In genomic region chr7:125126376-125126775, GRCh38 we compare ENCODE assay signal across 14 cellular contexts.
"Had no signal": no experiment of that assay in that cellular context is flagged by ENCODE, and none has a peak within 500 bp of the region (broad histone marks: within the 10 kb centered on the region; RNA-seq: fewer than 3 reads in every experiment).

No MANE protein-coding gene starts in this region.

- H3K4me3 ChIP-seq: colonic mucosa, hepatocyte, prostate gland, sigmoid colon, stomach, thoracic aorta had no signal

- H3K79me2 ChIP-seq: hepatocyte had no signal

- H3K4me1 Mint-ChIP-seq: activated CD4-positive, alpha-beta T cell treated with anti-CD3 and anti-CD28 coated beads, Interleukin-2, amount 10 ng/mL, durations not matched to agents 7 days and 5 days; natural killer cell; T-helper 17 cell had no signal

- H2AFZ ChIP-seq: hepatocyte had no signal

- H3K27ac ChIP-seq: colonic mucosa, hepatocyte, prostate gland, sigmoid colon, stomach, thoracic aorta had no signal

- H3K9me3 Mint-ChIP-seq: activated naive CD4-positive, alpha-beta T cell treated with anti-CD3 and anti-CD28 coated beads for 36 hours had no signal

- H3K27ac Mint-ChIP-seq: activated CD4-positive, alpha-beta T cell treated with anti-CD3 and anti-CD28 coated beads, Interleukin-2, amount 10 ng/mL, durations not matched to agents 7 days and 5 days; activated naive CD4-positive, alpha-beta T cell treated with anti-CD3 and anti-CD28 coated beads for 36 hours; natural killer cell; T-helper 17 cell had no signal

- H3K27me3 ChIP-seq: colonic mucosa, hepatocyte, sigmoid colon, stomach had no signal

- H3K4me3 Mint-ChIP-seq: activated CD4-positive, alpha-beta T cell treated with anti-CD3 and anti-CD28 coated beads, Interleukin-2, amount 10 ng/mL, durations not matched to agents 7 days and 5 days; activated naive CD4-positive, alpha-beta T cell treated with anti-CD3 and anti-CD28 coated beads for 36 hours; natural killer cell; T-helper 17 cell had no signal

- H3K4me1 ChIP-seq: colonic mucosa, prostate gland, sigmoid colon, stomach had no signal

- H3K27me3 Mint-ChIP-seq: activated CD4-positive, alpha-beta T cell treated with anti-CD3 and anti-CD28 coated beads, Interleukin-2, amount 10 ng/mL, durations not matched to agents 7 days and 5 days; T-helper 17 cell had no signal

- H3K9me3 ChIP-seq: colonic mucosa, prostate gland, stomach, thoracic aorta had no signal

- H3K36me3 Mint-ChIP-seq: natural killer cell had no signal

- H3K36me3 ChIP-seq: colonic mucosa, prostate gland, sigmoid colon, stomach, thoracic aorta had no signal

- H3K4me2 ChIP-seq: hepatocyte had no signal

- DNase-seq: activated CD4-positive, alpha-beta T cell treated with anti-CD3 and anti-CD28 coated beads, Interleukin-2, amount 10 ng/mL, durations not matched to agents 7 days and 5 days; activated CD4-positive, CD25-positive, alpha-beta regulatory T cell; activated CD8-positive, alpha-beta memory T cell treated with anti-CD3 and anti-CD28 coated beads for 24 hours; activated naive CD4-positive, alpha-beta T cell treated with anti-CD3 and anti-CD28 coated beads for 36 hours; colonic mucosa; natural killer cell; occipital lobe; sigmoid colon; stimulated activated CD4-positive, alpha-beta T cell treated with anti-CD3 and anti-CD28 coated beads, Interleukin-15, amount 100 ng/mL, for 24 hours; stomach; T-helper 17 cell had no signal
